ENCODE assay signal across 8 cellular contexts in the genomic region with DNA sequence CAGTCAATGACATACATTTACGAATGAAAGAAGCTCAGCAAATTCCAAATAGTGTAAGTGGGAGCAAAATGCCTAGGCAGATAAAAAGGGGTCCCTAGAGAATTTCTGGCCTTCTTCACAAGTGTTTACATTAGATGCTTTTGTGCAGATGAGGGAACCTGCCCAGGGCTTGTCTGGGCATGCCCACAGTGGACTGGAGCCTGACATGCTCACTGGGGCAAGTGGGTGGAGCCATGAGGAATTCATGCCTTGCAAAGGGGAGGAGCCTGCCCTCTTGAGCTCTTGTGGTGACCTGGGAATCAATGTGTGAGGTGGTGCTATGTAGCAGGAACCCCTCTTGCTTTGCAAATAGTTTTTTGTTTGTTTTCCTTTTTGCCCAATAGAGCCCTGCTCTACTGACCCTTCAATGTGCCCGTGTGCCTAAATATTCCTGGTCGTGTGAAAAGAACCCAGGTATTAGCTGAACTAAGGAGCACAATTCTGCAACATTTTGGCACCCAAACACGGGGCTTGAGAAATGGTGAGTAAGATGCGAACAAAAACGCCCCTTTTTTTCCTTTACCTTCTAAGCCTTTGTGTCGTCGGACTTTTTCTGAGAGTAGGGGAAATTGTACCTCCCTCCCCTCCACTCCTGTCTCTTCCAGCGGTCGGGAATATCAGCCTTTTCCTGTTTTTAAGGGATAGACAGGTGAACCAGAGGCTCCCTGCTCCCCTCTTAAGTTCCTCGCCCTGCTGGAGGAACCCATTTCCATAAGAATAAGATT.
A peak's percentile ranks its signal among the peaks of the same experiment; 100 is the strongest.
DNase-seq lines count a peak whose midpoint lies in the region; ATAC-seq and TF ChIP-seq lines count a peak whose summit lies in the region.

No MANE protein-coding gene starts in this region.

- peak; percentile 49 for TF ChIP-seq POLR2A in GM19099 (IDR thresholded peaks at IDR 0.05; ENCODE audit: extremely low read depth, insufficient read length, low read depth)

- H3K4me1 Mint-ChIP-seq in T-helper 2 cell treated with Interferon-gamma antibody and Interleukin-4, amounts not matched to agents 5 μg/mL and 100 μg/mL, for 36 hours (ENCODE audit: low read depth): no peaks in the 10 kb centered on the region

- ATAC-seq in HG03342 (IDR thresholded peaks at IDR 0.05; ENCODE audit: unreplicated experiment) (peak; percentile 92), HG03520 (IDR thresholded peaks at IDR 0.05; ENCODE audit: unreplicated experiment) (no peak)

- peak; percentile 71 for DNase-seq in DMS153 treated with DMSO at 0.1 percent for 48 hours (lab: John Stamatoyannopoulos, UW; ENCODE audit: unreplicated experiment)
- DNase-seq in T-helper 2 cell treated with Interferon-gamma antibody and Interleukin-4, amounts not matched to agents 5 μg/mL and 100 μg/mL, for 36 hours (ENCODE audit: low spot score): peak; percentile 6
- DNase-seq in lung microvascular endothelial cell (ENCODE audit: low read depth in 2 of 2): peak; percentile 3 to 8
- no peak for DNase-seq in NCI-H146 treated with DMSO at 0.1 percent for 48 hours (lab: John Stamatoyannopoulos, UW; ENCODE audit: unreplicated experiment)
- no peak for DNase-seq in nucleus accumbens (lab: John Stamatoyannopoulos, UW)

- no peaks in the 10 kb centered on the region for H3K36me3 Mint-ChIP-seq in T-helper 2 cell treated with Interferon-gamma antibody and Interleukin-4, amounts not matched to agents 5 μg/mL and 100 μg/mL, for 36 hours (ENCODE audit: low read depth)

- peak overlapping the region; percentile 42 for H3K4me3 Mint-ChIP-seq in T-helper 2 cell treated with Interferon-gamma antibody and Interleukin-4, amounts not matched to agents 5 μg/mL and 100 μg/mL, for 36 hours

- no peak overlapping the region for H3K27ac Mint-ChIP-seq in T-helper 2 cell treated with Interferon-gamma antibody and Interleukin-4, amounts not matched to agents 5 μg/mL and 100 μg/mL, for 36 hours

- H3K9me3 Mint-ChIP-seq in T-helper 2 cell treated with Interferon-gamma antibody and Interleukin-4, amounts not matched to agents 5 μg/mL and 100 μg/mL, for 36 hours: peaks cover 11% of the 10 kb centered on the region

- H3K27me3 Mint-ChIP-seq in T-helper 2 cell treated with Interferon-gamma antibody and Interleukin-4, amounts not matched to agents 5 μg/mL and 100 μg/mL, for 36 hours (ENCODE audit: low read depth): no peaks in the 10 kb centered on the region

Comparison
In these comparisons a context has a peak if more than half of its experiments do, and no peak if none do; other contexts are left out.
1. DNase-seq: peak in DMS153 treated with DMSO at 0.1 percent for 48 hours (single experiment), T-helper 2 cell treated with Interferon-gamma antibody and Interleukin-4, amounts not matched to agents 5 μg/mL and 100 μg/mL, for 36 hours (single experiment) and lung microvascular endothelial cell (2 of 2); none in NCI-H146 treated with DMSO at 0.1 percent for 48 hours (single experiment) and nucleus accumbens (0 of 56).